ENCODE assay signal across 1 cellular context in genomic region chr6:140379919-140380318, GRCh38.
A peak's percentile ranks its signal among the peaks of the same experiment; 100 is the strongest.
TF ChIP-seq lines count a peak whose summit lies in the region.

No MANE protein-coding gene starts in this region.

TF ChIP-seq in HepG2, 621 proteins besides CTCF, POLR2A, EP300 and RAD21 (continued from another document):
- TF ChIP-seq ARID5B (CRISPR knock-in tag; IDR thresholded peaks at IDR 0.05) (peak; percentile 96), MEF2D (CRISPR knock-in tag; IDR thresholded peaks at IDR 0.05) (no peak), FOXP1 (IDR thresholded peaks at IDR 0.05) (no peak), FOXP1 (CRISPR knock-in tag; IDR thresholded peaks at IDR 0.05) (peak; percentile 70), ZSCAN9 (CRISPR knock-in tag; IDR thresholded peaks at IDR 0.05; ENCODE audit: borderline replicate concordance) (0 out of 2 replicates have a peak, but pooled peaks have one; percentile 46), ZNF335 (CRISPR knock-in tag; IDR thresholded peaks at IDR 0.05) (0 out of 2 replicates have a peak, but pooled peaks have one; percentile 26), ZBTB20 (CRISPR knock-in tag; IDR thresholded peaks at IDR 0.05; ENCODE audit: borderline replicate concordance, low read depth) (peak; percentile 69; the same call in 1 of the 2 replicates)
